In genomic region chr1:181021811-181022434, GRCh38 we compare ENCODE assay signal across 8 cellular contexts. TPM values are rescaled to one million over a fixed set of nuclear protein-coding genes. Genes with fewer than 3 reads are reported as not detected.
DNase-seq lines count a peak whose midpoint lies in the region; ATAC-seq lines count a peak whose summit lies in the region.

No MANE protein-coding gene starts in this region.

- H3K9me3 Mint-ChIP-seq in effector memory CD8-positive, alpha-beta T cell: no peaks in the 10 kb centered on the region

- DNase-seq in NCI-H748 (lab: John Stamatoyannopoulos, UW; ENCODE audit: unreplicated experiment) (peak; percentile 78), lung microvascular endothelial cell (ENCODE audit: low read depth in 2 of 2) (peak; percentile 79 to 93)
- peak in 2 of 3 experiments; percentile 44 to 50 for DNase-seq in activated CD8-positive, alpha-beta memory T cell treated with anti-CD3 and anti-CD28 coated beads for 48 hours (ENCODE audit: low read depth in 2 of 3, low spot score in 2 of 3)
- peak in 2 of 3 experiments; percentile 15 to 17 for DNase-seq in effector memory CD8-positive, alpha-beta T cell
- DNase-seq in stimulated activated CD8-positive, alpha-beta memory T cell treated with anti-CD3 and anti-CD28 coated beads, Interleukin-12 subunit alpha, Interleukin-12 subunit beta, amount 100 ng/mL, for 24 hours (ENCODE audit: extremely low read depth): peak; percentile 56

- peaks cover 16% of the 10 kb centered on the region for H3K4me1 ChIP-seq in ACC112 (ENCODE audit: control insufficient read depth, insufficient read depth, low read length, unreplicated experiment)

- H3K27me3 Mint-ChIP-seq in effector memory CD8-positive, alpha-beta T cell: peaks cover 0 to 6% of the 10 kb centered on the region in 2 donors

- peak overlapping the region; percentile 66 for H3K27ac ChIP-seq in ACC112 (ENCODE audit: low read depth, low read length)

- peaks cover 42% of the 10 kb centered on the region for H3K79me2 ChIP-seq in ACC112 (ENCODE audit: control insufficient read depth, insufficient read depth, low read length, unreplicated experiment)

- H3K4me3 Mint-ChIP-seq in effector memory CD8-positive, alpha-beta T cell: peak overlapping the region; percentile 84 to 95

- H3K27ac Mint-ChIP-seq in effector memory CD8-positive, alpha-beta T cell: peak overlapping the region; percentile 99 to 100

- peak overlapping the region; percentile 85 for H3K4me3 ChIP-seq in ACC112 (ENCODE audit: low read depth, low read length)

- H3K4me1 Mint-ChIP-seq in effector memory CD8-positive, alpha-beta T cell (ENCODE audit: low read depth in 2 of 2): peaks cover 19 to 46% of the 10 kb centered on the region in 2 donors

- ATAC-seq in GM18861 (IDR thresholded peaks at IDR 0.05; ENCODE audit: unreplicated experiment) (peak; percentile 32), HG03103 (IDR thresholded peaks at IDR 0.05; ENCODE audit: low read depth, unreplicated experiment) (peak; percentile 33)
- peak; percentile 46 for ATAC-seq in effector memory CD8-positive, alpha-beta T cell (replicated peaks)

- peak overlapping the region; percentile 86 for H2AFZ ChIP-seq in ACC112 (ENCODE audit: low read length, unreplicated experiment)

- H3K36me3 Mint-ChIP-seq in effector memory CD8-positive, alpha-beta T cell (ENCODE audit: insufficient read depth): peaks cover 31% of the 10 kb centered on the region

- H3K36me3 ChIP-seq in ACC112 (ENCODE audit: insufficient read depth, low read length): no peaks in the 10 kb centered on the region

- H3K27me3 ChIP-seq in ACC112 (ENCODE audit: insufficient read depth, low read length): no peaks in the 10 kb centered on the region

RNA-seq across cellular contexts. Expression of gene STX6, which starts 0.7 kb away (rescaled TPM):
- total RNA-seq in lung microvascular endothelial cell: 30.8 and 31.2 TPM in 2 replicates

RNA-seq across cellular contexts. Expression of gene MR1, which starts 11.9 kb away (rescaled TPM):
- total RNA-seq in lung microvascular endothelial cell: 0.99 and 1.5 TPM in 2 replicates

Comparison
In these comparisons a context has a peak if more than half of its experiments do, and no peak if none do; other contexts are left out.
1. Peak in every context shown above with its lines: DNase-seq, ATAC-seq, H3K4me3 ChIP-seq and H3K27ac ChIP-seq.
2. DNase-seq: peak in every context shown above with its lines; median percentile 86 in lung microvascular endothelial cell; 78 in NCI-H748; 56 in stimulated activated CD8-positive, alpha-beta memory T cell treated with anti-CD3 and anti-CD28 coated beads, Interleukin-12 subunit alpha, Interleukin-12 subunit beta, amount 100 ng/mL, for 24 hours; 47 in activated CD8-positive, alpha-beta memory T cell treated with anti-CD3 and anti-CD28 coated beads for 48 hours; 16 in effector memory CD8-positive, alpha-beta T cell.